In genomic region chr9:31119882-31120481, GRCh38 we compare ENCODE assay signal across 8 cellular contexts.
DNase-seq lines count a peak whose midpoint lies in the region; ATAC-seq and TF ChIP-seq lines count a peak whose summit lies in the region.

No MANE protein-coding gene starts in this region.

- no peak for TF ChIP-seq EP300 in gastroesophageal sphincter (IDR thresholded peaks at IDR 0.05)

- no peak for TF ChIP-seq POLR2A in HCT116 (IDR thresholded peaks at IDR 0.05; ENCODE audit: borderline replicate concordance, extremely low read depth, insufficient read depth, insufficient read length)
- no peak for TF ChIP-seq POLR2A in gastroesophageal sphincter (IDR thresholded peaks at IDR 0.05)

- no peaks in the 10 kb centered on the region for H3K79me2 ChIP-seq in HCT116 (ENCODE audit: insufficient read depth, low read length)

- 52 to 54% methylated on average over 5 of the region's 6 CpGs for whole genome bisulfite sequencing in gastroesophageal sphincter (ENCODE audit: low coverage in 1 of 2), 2 donors

- H3K27me3 ChIP-seq in HCT116 (ENCODE audit: insufficient read depth, low read length) (no peaks in the 10 kb centered on the region), gastroesophageal sphincter (no peaks in the 10 kb centered on the region)

- TF ChIP-seq RAD21 in HCT116 (IDR thresholded peaks at IDR 0.05; ENCODE audit: low read depth), result peak; percentile 59

- H3K36me3 ChIP-seq in HCT116 (ENCODE audit: control insufficient read depth in 1 of 2, insufficient read depth in 2 of 2, low read length in 2 of 2) (no peaks in the 10 kb centered on the region), gastroesophageal sphincter (no peaks in the 10 kb centered on the region)

- POLR2A ChIA-PET in HCT116 (lab: Charles Lee), result no interaction called here

- H3K9ac ChIP-seq in HCT116 (ENCODE audit: low read length), result no peak overlapping the region

- H4K20me1 ChIP-seq in HCT116 (ENCODE audit: insufficient read depth), result no peaks in the 10 kb centered on the region

- RAD21 ChIA-PET in HCT116 (lab: Charles Lee; ENCODE audit: low non-redundant PET in 1 of 2, low total read pairs in 2 of 2, uncharacterized antibody in 2 of 2, unreplicated experiment in 2 of 2), result no interaction called here

- no peaks in the 10 kb centered on the region for H3K9me2 ChIP-seq in HCT116 (ENCODE audit: insufficient read depth)

- peaks cover 0 to 3% of the 10 kb centered on the region in 2 experiments; a peak in 1 of 4 replicates for H3K9me3 ChIP-seq in HCT116 (ENCODE audit: control insufficient read depth in 1 of 2, insufficient read depth in 1 of 2, low read depth in 1 of 2, low read length in 2 of 2)
- H3K9me3 ChIP-seq in gastroesophageal sphincter, result no peaks in the 10 kb centered on the region

- H3K4me2 ChIP-seq in HCT116 (ENCODE audit: low read length), result no peak overlapping the region

- CTCF ChIA-PET in HCT116 (lab: Charles Lee), result interaction anchor here (1.1 to 1.5 kb wide), 2 partner anchors 30 to 184 kb away, joined by 4 to 5 read pairs; no protein-coding TSS in a partner anchor

- DNase-seq in NCI-H510A treated with DMSO at 0.1 percent for 48 hours (lab: John Stamatoyannopoulos, UW), result peak; percentile 7
- DNase-seq in NCI-H510A (lab: John Stamatoyannopoulos, UW), result no peak
- peak; percentile 6 for DNase-seq in HCT116 (ENCODE audit: low read depth, low spot score)
- DNase-seq in NCI-H1092 (lab: John Stamatoyannopoulos, UW), result peak; percentile 25
- DNase-seq in activated CD4-positive, alpha-beta T cell treated with anti-CD3 and anti-CD28 coated beads, Interleukin-2, amount 50 U/mL, for 4 hours, result peak; percentile 22 to 25
- DNase-seq in stimulated activated CD4-positive, alpha-beta T cell treated with anti-CD3 and anti-CD28 coated beads, Interleukin-4, amount 100 ng/mL, for 1 hour, result peak; percentile 15
- DNase-seq in islet precursor cell, result no peak

- ATAC-seq in HCT116, result peak; percentile 77
- no peak for ATAC-seq in gastroesophageal sphincter

- H3K4me3 ChIP-seq in HCT116 (replicated peaks in 1 of 2; ENCODE audit: low read depth in 1 of 2, low read length in 2 of 2) (no peak overlapping the region), gastroesophageal sphincter (no peak overlapping the region)

- TF ChIP-seq CTCF in HCT116 (IDR thresholded peaks at IDR 0.05 in 2 of 3, conservative IDR thresholded peaks at IDR 0.05 in 1 of 3; ENCODE audit: borderline replicate concordance in 1 of 3, insufficient read depth in 1 of 3, low read depth in 2 of 3, low read length in 2 of 3) (peak; percentile 24 to 49 (median 34); a peak in 5 of 6 replicates), gastroesophageal sphincter (IDR thresholded peaks at IDR 0.05) (peak in 3 of 4 experiments; percentile 22 to 61 (median 43))

- H3K27ac ChIP-seq in HCT116 (ENCODE audit: low read depth, low read length), result no peak overlapping the region
- H3K27ac ChIP-seq in gastroesophageal sphincter, result no peak overlapping the region

- H2AFZ ChIP-seq in HCT116 (ENCODE audit: low read depth, low read length, poor library complexity, severe bottlenecking), result no peak overlapping the region

- H3K4me1 ChIP-seq in HCT116 (ENCODE audit: control insufficient read depth in 1 of 2, insufficient read depth in 2 of 2, low read length in 2 of 2), result no peaks in the 10 kb centered on the region
- H3K4me1 ChIP-seq in gastroesophageal sphincter, result no peaks in the 10 kb centered on the region

- no TSS peak for BruUV-seq in HCT116 (replicated peaks; lab: Mats Ljungman, UMichigan)

- intact Hi-C loops in HCT116 (cut with micrococcal nuclease), result loop anchor here (2.0 to 10.0 kb wide), 2 partner anchors 185 to 681 kb away; no protein-coding TSS in a partner anchor

TF ChIP-seq in HCT116, 20 proteins besides CTCF, POLR2A, EP300 and RAD21:
- no peak for TF ChIP-seq CEBPB (IDR thresholded peaks at IDR 0.05; ENCODE audit: low read depth)
- no peak for TF ChIP-seq JUND (IDR thresholded peaks at IDR 0.05)
- no peak for TF ChIP-seq ZBTB33 (IDR thresholded peaks at IDR 0.05; ENCODE audit: extremely low read depth, insufficient replicate concordance, low read length)
- TF ChIP-seq MAX (IDR thresholded peaks at IDR 0.05), result no peak
- no peak for TF ChIP-seq CBX3 (IDR thresholded peaks at IDR 0.05; ENCODE audit: low read depth)
- TF ChIP-seq FOSL1 (IDR thresholded peaks at IDR 0.05; ENCODE audit: low read depth), result no peak
- no peak for TF ChIP-seq SRF (IDR thresholded peaks at IDR 0.05; ENCODE audit: low read depth)
- TF ChIP-seq, protein P1, sequence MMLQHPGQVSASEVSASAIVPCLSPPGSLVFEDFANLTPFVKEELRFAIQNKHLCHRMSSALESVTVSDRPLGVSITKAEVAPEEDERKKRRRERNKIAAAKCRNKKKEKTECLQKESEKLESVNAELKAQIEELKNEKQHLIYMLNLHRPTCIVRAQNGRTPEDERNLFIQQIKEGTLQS (IDR thresholded peaks at IDR 0.05), result no peak
- TF ChIP-seq ZNF274 (IDR thresholded peaks at IDR 0.05; ENCODE audit: low read depth, low read length), result no peak
- TF ChIP-seq POLR2AphosphoS5 (IDR thresholded peaks at IDR 0.05; ENCODE audit: low read depth, low read length), result no peak

Comparison
In these comparisons a context has a peak if more than half of its experiments do, and no peak if none do; other contexts are left out.
1. DNase-seq: peak in NCI-H510A treated with DMSO at 0.1 percent for 48 hours (single experiment), HCT116 (single experiment), NCI-H1092 (single experiment), activated CD4-positive, alpha-beta T cell treated with anti-CD3 and anti-CD28 coated beads, Interleukin-2, amount 50 U/mL, for 4 hours (2 of 2) and stimulated activated CD4-positive, alpha-beta T cell treated with anti-CD3 and anti-CD28 coated beads, Interleukin-4, amount 100 ng/mL, for 1 hour (single experiment); none in NCI-H510A (single experiment) and islet precursor cell (single experiment).